10 cellular contexts compared by ENCODE assay signal in the genomic region with DNA sequence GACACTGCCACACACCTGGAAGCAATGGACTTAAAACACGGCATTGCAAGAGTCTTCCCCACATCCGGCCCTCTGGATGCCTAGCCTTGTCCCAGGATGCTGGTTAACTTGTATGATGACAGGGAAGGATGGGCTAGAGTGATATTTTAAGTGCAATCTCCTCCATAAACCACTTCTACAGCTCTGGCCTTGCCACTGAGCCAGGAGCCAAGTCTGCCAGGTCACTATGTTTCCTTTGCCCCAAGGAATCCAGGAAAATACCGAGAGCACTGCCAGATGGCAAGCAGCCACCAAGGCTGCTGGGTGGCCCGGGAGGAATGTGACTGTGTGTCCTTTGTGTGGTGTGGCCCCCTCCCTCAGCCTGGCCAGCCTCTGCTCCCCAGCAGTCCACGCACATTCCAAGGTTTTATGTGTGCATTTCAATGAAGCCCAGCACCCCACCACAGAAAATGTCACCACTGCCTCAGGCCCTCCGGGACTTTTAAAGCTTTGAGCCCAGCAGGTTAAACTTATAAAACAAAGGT.
DNase-seq lines count a peak whose midpoint lies in the region; ATAC-seq and TF ChIP-seq lines count a peak whose summit lies in the region.
"Had no signal": no experiment of that assay in that cellular context is flagged by ENCODE, and none has a peak within 500 bp of the region (broad histone marks: within the 10 kb centered on the region; RNA-seq: fewer than 3 reads in every experiment).

No MANE protein-coding gene starts in this region.

- H3K4me3 ChIP-seq in LNCaP clone FGC (ENCODE audit: low read depth, low read length): peak overlapping the region; percentile 37
- H3K4me3 ChIP-seq: BLaER1 treated with 17β-estradiol and CSF1 and Interleukin-3, amounts not matched to agents 10 nM and 100 nM had no signal

- no peak for TF ChIP-seq CTCF in LNCaP clone FGC (IDR thresholded peaks at IDR 0.05; ENCODE audit: control insufficient read depth, extremely low read depth, insufficient read depth)

- no peak for ATAC-seq in HG03108 (IDR thresholded peaks at IDR 0.05; ENCODE audit: unreplicated experiment)

- DNase-seq in A172 (ENCODE audit: low spot score) (peak; percentile 93), LNCaP clone FGC (ENCODE audit: low read depth) (peak; percentile 87), epidermal melanocyte (ENCODE audit: insufficient read length, low spot score) (peak; percentile 61), midbrain (lab: John Stamatoyannopoulos, UW) (peak; percentile 73), NCI-H82 treated with DMSO at 0.1 percent for 48 hours (lab: John Stamatoyannopoulos, UW; ENCODE audit: unreplicated experiment) (no peak), activated gamma-delta T cell treated with Interleukin-2 at 50 U/mL for 16 hours (no peak)
- no peak for DNase-seq in stimulated activated CD4-positive, alpha-beta T cell treated with anti-CD3 and anti-CD28 coated beads, Interleukin-2, amount 100 ng/mL, for 24 hours
- DNase-seq: activated naive CD8-positive, alpha-beta T cell treated with anti-CD3 and anti-CD28 coated beads for 36 hours had no signal

Comparison
In these comparisons a context has a peak if more than half of its experiments do, and no peak if none do; other contexts are left out.
1. DNase-seq: peak in A172 (single experiment), LNCaP clone FGC (single experiment), epidermal melanocyte (single experiment) and midbrain (single experiment); none in stimulated activated CD4-positive, alpha-beta T cell treated with anti-CD3 and anti-CD28 coated beads, Interleukin-2, amount 100 ng/mL, for 24 hours (0 of 2), NCI-H82 treated with DMSO at 0.1 percent for 48 hours (single experiment) and activated gamma-delta T cell treated with Interleukin-2 at 50 U/mL for 16 hours (single experiment).